15 cellular contexts compared by ENCODE assay signal in genomic region chr11:117528061-117528780, GRCh38.
DNase-seq lines count a peak whose midpoint lies in the region; ATAC-seq and TF ChIP-seq lines count a peak whose summit lies in the region.
"Had no signal": no experiment of that assay in that cellular context is flagged by ENCODE, and none has a peak within 500 bp of the region (broad histone marks: within the 10 kb centered on the region; RNA-seq: fewer than 3 reads in every experiment).

No MANE protein-coding gene starts in this region.

- TF ChIP-seq CTCF in brain (conservative IDR thresholded peaks at IDR 0.05), result no peak

- H3K27me3 ChIP-seq in H7 (ENCODE audit: control insufficient read depth, insufficient read depth, low read length), result no peaks in the 10 kb centered on the region
- H3K27me3 ChIP-seq: uterus had no signal

- no peaks in the 10 kb centered on the region for H3K36me3 ChIP-seq in H7 (replicated peaks; ENCODE audit: control insufficient read depth, insufficient read depth, low read length)
- H3K36me3 ChIP-seq: prostate gland, uterus had no signal

- DNase-seq in A172 (ENCODE audit: low spot score), result peak; percentile 10
- peak; percentile 38 for DNase-seq in H4 (ENCODE audit: low spot score)
- peak; percentile 87 for DNase-seq in NCI-H2196 treated with DMSO at 0.1 percent for 48 hours (lab: John Stamatoyannopoulos, UW; ENCODE audit: unreplicated experiment)
- no peak for DNase-seq in H7
- DNase-seq in MV-4-11 (lab: John Stamatoyannopoulos, UW), result no peak
- DNase-seq: Karpas-422; NK-92 treated with Interleukin-12 subunit alpha and Interleukin-12 subunit beta, amount 100 ng/mL, for 24 hours; SHP77 treated with DMSO at 0.1 percent for 48 hours; uterus had no signal

- H3K4me3 Mint-ChIP-seq in brain, result peak overlapping the region in 2 of 5 experiments; percentile 48 to 51
- H3K4me3 Mint-ChIP-seq: activated naive CD8-positive, alpha-beta T cell; central memory CD8-positive, alpha-beta T cell had no signal

- H3K36me3 Mint-ChIP-seq in brain, result peaks cover 4% of the 10 kb centered on the region
- H3K36me3 Mint-ChIP-seq: activated naive CD8-positive, alpha-beta T cell had no signal

- H3K4me3 ChIP-seq in H7 (ENCODE audit: insufficient read depth, low read depth, low read length), result no peak overlapping the region
- H3K4me3 ChIP-seq: prostate gland, uterus had no signal

- no peak for ATAC-seq in GM21723 (IDR thresholded peaks at IDR 0.05; ENCODE audit: unreplicated experiment)
- no peak for ATAC-seq in HG03159 (IDR thresholded peaks at IDR 0.05; ENCODE audit: unreplicated experiment)

- H3K4me1 Mint-ChIP-seq in brain, result peaks cover 61% of the 10 kb centered on the region
- H3K4me1 Mint-ChIP-seq: central memory CD8-positive, alpha-beta T cell had no signal

- no peaks in the 10 kb centered on the region for H3K9me3 Mint-ChIP-seq in brain
- H3K9me3 Mint-ChIP-seq: central memory CD8-positive, alpha-beta T cell had no signal

- no peaks in the 10 kb centered on the region for H3K27me3 Mint-ChIP-seq in brain
- H3K27me3 Mint-ChIP-seq: activated naive CD8-positive, alpha-beta T cell had no signal

- H3K27ac Mint-ChIP-seq in brain, result peak overlapping the region; percentile 16 to 96 (median 76)
- H3K27ac Mint-ChIP-seq: activated naive CD8-positive, alpha-beta T cell had no signal

Comparison
In these comparisons a context has a peak if more than half of its experiments do, and no peak if none do; other contexts are left out.
1. DNase-seq: peak in A172 (single experiment), H4 (single experiment) and NCI-H2196 treated with DMSO at 0.1 percent for 48 hours (single experiment); none in H7 (single experiment) and MV-4-11 (single experiment).